19 cellular contexts compared by ENCODE assay signal in genomic region chr12:109330282-109330681, GRCh38. TPM values are rescaled to one million over a fixed set of nuclear protein-coding genes. Genes with fewer than 3 reads are reported as not detected.
DNase-seq lines count a peak whose midpoint lies in the region; TF ChIP-seq lines count a peak whose summit lies in the region.
"Had no signal": no experiment of that assay in that cellular context is flagged by ENCODE, and none has a peak within 500 bp of the region (broad histone marks: within the 10 kb centered on the region; RNA-seq: fewer than 3 reads in every experiment).

No MANE protein-coding gene starts in this region.

- H3K36me3 Mint-ChIP-seq in brain (no peaks in the 10 kb centered on the region), endothelial cell (ENCODE audit: low read depth, unreplicated experiment) (no peaks in the 10 kb centered on the region)
- H3K36me3 Mint-ChIP-seq: CD4-positive, alpha-beta memory T cell had no signal

- H3K9me3 Mint-ChIP-seq in brain (peaks cover 0 to 7% (median 0%) of the 10 kb centered on the region in 5 experiments), endothelial cell (ENCODE audit: unreplicated experiment) (no peaks in the 10 kb centered on the region)
- H3K9me3 Mint-ChIP-seq: CD4-positive, alpha-beta memory T cell had no signal

- H3K4me3 Mint-ChIP-seq in brain (peak overlapping the region in 2 of 5 experiments; percentile 78 to 80), endothelial cell (ENCODE audit: unreplicated experiment) (no peak overlapping the region)
- H3K4me3 Mint-ChIP-seq: CD4-positive, alpha-beta memory T cell; H9 had no signal

- H3K27ac Mint-ChIP-seq in brain (peak overlapping the region in 4 of 5 experiments; percentile 85 to 97 (median 92)), endothelial cell (ENCODE audit: unreplicated experiment) (no peak overlapping the region)
- H3K27ac Mint-ChIP-seq: CD4-positive, alpha-beta memory T cell had no signal

- no peak for TF ChIP-seq CTCF in brain (conservative IDR thresholded peaks at IDR 0.05)
- TF ChIP-seq CTCF in endothelial cell (IDR thresholded peaks at IDR 0.05; ENCODE audit: unreplicated experiment) = no peak

- H3K4me1 Mint-ChIP-seq in brain = peaks cover 37% of the 10 kb centered on the region
- H3K4me1 Mint-ChIP-seq in endothelial cell (ENCODE audit: unreplicated experiment) = no peaks in the 10 kb centered on the region
- H3K4me1 Mint-ChIP-seq: CD4-positive, alpha-beta memory T cell had no signal

- H3K27me3 Mint-ChIP-seq in brain (peaks cover 4% of the 10 kb centered on the region), endothelial cell (ENCODE audit: unreplicated experiment) (no peaks in the 10 kb centered on the region)

- peak; percentile 42 for DNase-seq in NCI-H82 (lab: John Stamatoyannopoulos, UW)
- DNase-seq in NCI-H82 treated with DMSO at 0.1 percent for 48 hours (lab: John Stamatoyannopoulos, UW; ENCODE audit: unreplicated experiment) = no peak
- peak; percentile 89 for DNase-seq in NCI-H69 (lab: John Stamatoyannopoulos, UW)
- peak; percentile 87 for DNase-seq in retina
- no peak for DNase-seq in endothelial cell (ENCODE audit: low spot score)
- DNase-seq in LoVo (ENCODE audit: low spot score) = no peak
- no peak for DNase-seq in NAMALWA (ENCODE audit: low spot score)
- DNase-seq: 8988T; AML-193; BE2C; Calu3; CD4-positive, alpha-beta memory T cell; DND-41; GM23248; H9 had no signal

RNA-seq across cellular contexts. Expression of gene MYO1H, which starts 17.4 kb away (rescaled TPM):
- 0.24 TPM for polyA plus RNA-seq in brain (ENCODE audit: insufficient read depth, low read depth, low replicate concordance)
- total RNA-seq in endothelial cell (ENCODE audit: unreplicated experiment) = 4.4 TPM
- total RNA-seq: Calu3; CD4-positive, alpha-beta memory T cell; GM12878; GM23248; H4 had no signal
- polyA plus RNA-seq: A549; CD4-positive, alpha-beta memory T cell; GM23248 had no signal

RNA-seq across cellular contexts. Expression of gene FOXN4, which starts 21.2 kb away (rescaled TPM):
- 9.0 TPM for polyA plus RNA-seq in brain (ENCODE audit: insufficient read depth, low read depth, low replicate concordance)
- not detected for total RNA-seq in endothelial cell (ENCODE audit: unreplicated experiment)
- total RNA-seq: Calu3; CD4-positive, alpha-beta memory T cell; GM12878; GM23248; H4 had no signal
- polyA plus RNA-seq: CD4-positive, alpha-beta memory T cell; GM12878; GM23248 had no signal

Comparison
In these comparisons a context has a peak if more than half of its experiments do, and no peak if none do; other contexts are left out.
1. DNase-seq: peak in NCI-H82 (single experiment), NCI-H69 (single experiment) and retina (single experiment); none in NCI-H82 treated with DMSO at 0.1 percent for 48 hours (single experiment), endothelial cell (single experiment), LoVo (single experiment) and NAMALWA (single experiment).